1 cellular context compared by ENCODE assay signal in genomic region chr17:50363217-50364060, GRCh38.
TF ChIP-seq lines count a peak whose summit lies in the region.

No MANE protein-coding gene starts in this region.

TF ChIP-seq in HepG2, 621 proteins besides CTCF, POLR2A, EP300 and RAD21 (continues in another document):
- no peak for TF ChIP-seq ZBTB1 (CRISPR knock-in tag; IDR thresholded peaks at IDR 0.05; ENCODE audit: borderline replicate concordance)
- TF ChIP-seq ZNF564 (CRISPR knock-in tag; IDR thresholded peaks at IDR 0.05) = 0 out of 2 replicates have a peak, but pooled peaks have one; percentile 31
- no peak for TF ChIP-seq FOXK1 (CRISPR knock-in tag; IDR thresholded peaks at IDR 0.05; ENCODE audit: borderline replicate concordance, low read depth)
- no peak for TF ChIP-seq CBX1 (IDR thresholded peaks at IDR 0.05; ENCODE audit: low read depth)
- TF ChIP-seq CAMTA2 (CRISPR knock-in tag; IDR thresholded peaks at IDR 0.05; ENCODE audit: borderline replicate concordance) = no peak
- TF ChIP-seq ZNF530 (CRISPR knock-in tag; IDR thresholded peaks at IDR 0.05; ENCODE audit: low read depth) = no peak
- TF ChIP-seq RFX1 (IDR thresholded peaks at IDR 0.05) = peak; percentile 19; the same call in 1 of the 2 replicates
- TF ChIP-seq ZNF331 (CRISPR knock-in tag; IDR thresholded peaks at IDR 0.05) = no peak
- TF ChIP-seq ZMYM3 (CRISPR knock-in tag; IDR thresholded peaks at IDR 0.05) = no peak
- TF ChIP-seq ZSCAN31 (CRISPR knock-in tag; IDR thresholded peaks at IDR 0.05; ENCODE audit: low read depth) = no peak
- TF ChIP-seq AFF4 (CRISPR knock-in tag; IDR thresholded peaks at IDR 0.05) = no peak
- no peak for TF ChIP-seq KDM3A (CRISPR knock-in tag; IDR thresholded peaks at IDR 0.05; ENCODE audit: low read depth)
- TF ChIP-seq, protein P1, sequence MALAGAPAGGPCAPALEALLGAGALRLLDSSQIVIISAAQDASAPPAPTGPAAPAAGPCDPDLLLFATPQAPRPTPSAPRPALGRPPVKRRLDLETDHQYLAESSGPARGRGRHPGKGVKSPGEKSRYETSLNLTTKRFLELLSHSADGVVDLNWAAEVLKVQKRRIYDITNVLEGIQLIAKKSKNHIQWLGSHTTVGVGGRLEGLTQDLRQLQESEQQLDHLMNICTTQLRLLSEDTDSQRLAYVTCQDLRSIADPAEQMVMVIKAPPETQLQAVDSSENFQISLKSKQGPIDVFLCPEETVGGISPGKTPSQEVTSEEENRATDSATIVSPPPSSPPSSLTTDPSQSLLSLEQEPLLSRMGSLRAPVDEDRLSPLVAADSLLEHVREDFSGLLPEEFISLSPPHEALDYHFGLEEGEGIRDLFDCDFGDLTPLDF (CRISPR knock-in tag; IDR thresholded peaks at IDR 0.05) = no peak
- TF ChIP-seq, protein P2, sequence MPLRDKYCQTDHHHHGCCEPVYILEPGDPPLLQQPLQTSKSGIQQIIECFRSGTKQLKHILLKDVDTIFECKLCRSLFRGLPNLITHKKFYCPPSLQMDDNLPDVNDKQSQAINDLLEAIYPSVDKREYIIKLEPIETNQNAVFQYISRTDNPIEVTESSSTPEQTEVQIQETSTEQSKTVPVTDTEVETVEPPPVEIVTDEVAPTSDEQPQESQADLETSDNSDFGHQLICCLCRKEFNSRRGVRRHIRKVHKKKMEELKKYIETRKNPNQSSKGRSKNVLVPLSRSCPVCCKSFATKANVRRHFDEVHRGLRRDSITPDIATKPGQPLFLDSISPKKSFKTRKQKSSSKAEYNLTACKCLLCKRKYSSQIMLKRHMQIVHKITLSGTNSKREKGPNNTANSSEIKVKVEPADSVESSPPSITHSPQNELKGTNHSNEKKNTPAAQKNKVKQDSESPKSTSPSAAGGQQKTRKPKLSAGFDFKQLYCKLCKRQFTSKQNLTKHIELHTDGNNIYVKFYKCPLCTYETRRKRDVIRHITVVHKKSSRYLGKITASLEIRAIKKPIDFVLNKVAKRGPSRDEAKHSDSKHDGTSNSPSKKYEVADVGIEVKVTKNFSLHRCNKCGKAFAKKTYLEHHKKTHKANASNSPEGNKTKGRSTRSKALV (CRISPR knock-in tag; IDR thresholded peaks at IDR 0.05) = no peak
- no peak for TF ChIP-seq ZNF383 (CRISPR knock-in tag; IDR thresholded peaks at IDR 0.05; ENCODE audit: borderline replicate concordance)
- TF ChIP-seq ZNF33A (CRISPR knock-in tag; IDR thresholded peaks at IDR 0.05; ENCODE audit: borderline replicate concordance) = no peak
- TF ChIP-seq NR2F1 (CRISPR knock-in tag; IDR thresholded peaks at IDR 0.05) = no peak
- TF ChIP-seq HCFC1 (IDR thresholded peaks at IDR 0.05; ENCODE audit: low read depth, low read length) = no peak
- TF ChIP-seq, protein P3, sequence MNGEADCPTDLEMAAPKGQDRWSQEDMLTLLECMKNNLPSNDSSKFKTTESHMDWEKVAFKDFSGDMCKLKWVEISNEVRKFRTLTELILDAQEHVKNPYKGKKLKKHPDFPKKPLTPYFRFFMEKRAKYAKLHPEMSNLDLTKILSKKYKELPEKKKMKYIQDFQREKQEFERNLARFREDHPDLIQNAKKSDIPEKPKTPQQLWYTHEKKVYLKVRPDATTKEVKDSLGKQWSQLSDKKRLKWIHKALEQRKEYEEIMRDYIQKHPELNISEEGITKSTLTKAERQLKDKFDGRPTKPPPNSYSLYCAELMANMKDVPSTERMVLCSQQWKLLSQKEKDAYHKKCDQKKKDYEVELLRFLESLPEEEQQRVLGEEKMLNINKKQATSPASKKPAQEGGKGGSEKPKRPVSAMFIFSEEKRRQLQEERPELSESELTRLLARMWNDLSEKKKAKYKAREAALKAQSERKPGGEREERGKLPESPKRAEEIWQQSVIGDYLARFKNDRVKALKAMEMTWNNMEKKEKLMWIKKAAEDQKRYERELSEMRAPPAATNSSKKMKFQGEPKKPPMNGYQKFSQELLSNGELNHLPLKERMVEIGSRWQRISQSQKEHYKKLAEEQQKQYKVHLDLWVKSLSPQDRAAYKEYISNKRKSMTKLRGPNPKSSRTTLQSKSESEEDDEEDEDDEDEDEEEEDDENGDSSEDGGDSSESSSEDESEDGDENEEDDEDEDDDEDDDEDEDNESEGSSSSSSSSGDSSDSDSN (CRISPR knock-in tag; IDR thresholded peaks at IDR 0.05) = no peak
- TF ChIP-seq ZSCAN30 (CRISPR knock-in tag; IDR thresholded peaks at IDR 0.05) = no peak
- no peak for TF ChIP-seq ZNF678 (CRISPR knock-in tag; IDR thresholded peaks at IDR 0.05)
- TF ChIP-seq LCORL (IDR thresholded peaks at IDR 0.05) = no peak
- TF ChIP-seq LCORL (CRISPR knock-in tag; IDR thresholded peaks at IDR 0.05) = no peak
- TF ChIP-seq EZH2 (conservative IDR thresholded peaks at IDR 0.05; ENCODE audit: low read depth, low read length) = no peak
- TF ChIP-seq ZMAT3 (CRISPR knock-in tag; conservative IDR thresholded peaks at IDR 0.05) = no peak
- no peak for TF ChIP-seq ZNF878 (CRISPR knock-in tag; IDR thresholded peaks at IDR 0.05)
- TF ChIP-seq KLF15 (CRISPR knock-in tag; IDR thresholded peaks at IDR 0.05; ENCODE audit: borderline replicate concordance) = no peak
- TF ChIP-seq ZBTB38 (CRISPR knock-in tag; IDR thresholded peaks at IDR 0.05) = no peak
- TF ChIP-seq DZIP1 (CRISPR knock-in tag; IDR thresholded peaks at IDR 0.05) = no peak
- TF ChIP-seq, protein P4, sequence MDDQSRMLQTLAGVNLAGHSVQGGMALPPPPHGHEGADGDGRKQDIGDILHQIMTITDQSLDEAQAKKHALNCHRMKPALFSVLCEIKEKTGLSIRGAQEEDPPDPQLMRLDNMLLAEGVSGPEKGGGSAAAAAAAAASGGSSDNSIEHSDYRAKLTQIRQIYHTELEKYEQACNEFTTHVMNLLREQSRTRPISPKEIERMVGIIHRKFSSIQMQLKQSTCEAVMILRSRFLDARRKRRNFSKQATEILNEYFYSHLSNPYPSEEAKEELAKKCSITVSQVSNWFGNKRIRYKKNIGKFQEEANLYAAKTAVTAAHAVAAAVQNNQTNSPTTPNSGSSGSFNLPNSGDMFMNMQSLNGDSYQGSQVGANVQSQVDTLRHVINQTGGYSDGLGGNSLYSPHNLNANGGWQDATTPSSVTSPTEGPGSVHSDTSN (CRISPR knock-in tag; IDR thresholded peaks at IDR 0.05; ENCODE audit: borderline replicate concordance) = no peak
- TF ChIP-seq AGO2 (optimal IDR thresholded peaks at IDR 0.05; ENCODE audit: low read depth, low read length) = peak; percentile 41
- TF ChIP-seq TEAD2 (CRISPR knock-in tag; IDR thresholded peaks at IDR 0.05) = no peak
- no peak for TF ChIP-seq CERS6 (CRISPR knock-in tag; IDR thresholded peaks at IDR 0.05)
- no peak for TF ChIP-seq FOXO1 (CRISPR knock-in tag; IDR thresholded peaks at IDR 0.05)
- no peak for TF ChIP-seq ZMYM4 (CRISPR knock-in tag; IDR thresholded peaks at IDR 0.05)
- peak; percentile 22; the same call in 1 of the 2 replicates for TF ChIP-seq AKAP8 (CRISPR knock-in tag; IDR thresholded peaks at IDR 0.05)
- no peak for TF ChIP-seq FOSL1 (CRISPR knock-in tag; IDR thresholded peaks at IDR 0.05; ENCODE audit: borderline replicate concordance)
- TF ChIP-seq, protein P5, sequence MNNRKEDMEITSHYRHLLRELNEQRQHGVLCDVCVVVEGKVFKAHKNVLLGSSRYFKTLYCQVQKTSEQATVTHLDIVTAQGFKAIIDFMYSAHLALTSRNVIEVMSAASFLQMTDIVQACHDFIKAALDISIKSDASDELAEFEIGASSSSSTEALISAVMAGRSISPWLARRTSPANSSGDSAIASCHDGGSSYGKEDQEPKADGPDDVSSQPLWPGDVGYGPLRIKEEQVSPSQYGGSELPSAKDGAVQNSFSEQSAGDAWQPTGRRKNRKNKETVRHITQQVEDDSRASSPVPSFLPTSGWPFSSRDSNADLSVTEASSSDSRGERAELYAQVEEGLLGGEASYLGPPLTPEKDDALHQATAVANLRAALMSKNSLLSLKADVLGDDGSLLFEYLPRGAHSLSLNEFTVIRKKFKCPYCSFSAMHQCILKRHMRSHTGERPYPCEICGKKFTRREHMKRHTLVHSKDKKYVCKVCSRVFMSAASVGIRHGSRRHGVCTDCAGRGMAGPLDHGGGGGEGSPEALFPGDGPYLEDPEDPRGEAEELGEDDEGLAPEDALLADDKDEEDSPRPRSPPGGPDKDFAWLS (CRISPR knock-in tag; IDR thresholded peaks at IDR 0.05; ENCODE audit: borderline replicate concordance) = no peak
- TF ChIP-seq RBAK (CRISPR knock-in tag; IDR thresholded peaks at IDR 0.05) = no peak
- no peak for TF ChIP-seq HNF1A (IDR thresholded peaks at IDR 0.05; ENCODE audit: low read depth)
- no peak for TF ChIP-seq HNF1A (CRISPR knock-in tag; IDR thresholded peaks at IDR 0.05; ENCODE audit: borderline replicate concordance)
- TF ChIP-seq, protein P6, sequence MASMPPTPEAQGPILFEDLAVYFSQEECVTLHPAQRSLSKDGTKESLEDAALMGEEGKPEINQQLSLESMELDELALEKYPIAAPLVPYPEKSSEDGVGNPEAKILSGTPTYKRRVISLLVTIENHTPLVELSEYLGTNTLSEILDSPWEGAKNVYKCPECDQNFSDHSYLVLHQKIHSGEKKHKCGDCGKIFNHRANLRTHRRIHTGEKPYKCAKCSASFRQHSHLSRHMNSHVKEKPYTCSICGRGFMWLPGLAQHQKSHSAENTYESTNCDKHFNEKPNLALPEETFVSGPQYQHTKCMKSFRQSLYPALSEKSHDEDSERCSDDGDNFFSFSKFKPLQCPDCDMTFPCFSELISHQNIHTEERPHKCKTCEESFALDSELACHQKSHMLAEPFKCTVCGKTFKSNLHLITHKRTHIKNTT (CRISPR knock-in tag; IDR thresholded peaks at IDR 0.05) = no peak
